In genomic region chr12:64390275-64390851, GRCh38 we compare ENCODE assay signal across 8 cellular contexts. TPM values are rescaled to one million over a fixed set of nuclear protein-coding genes. Genes with fewer than 3 reads are reported as not detected.
DNase-seq lines count a peak whose midpoint lies in the region; ATAC-seq, FAIRE-seq and TF ChIP-seq lines count a peak whose summit lies in the region.

TSS of gene C12orf56 (minus strand) at chr12:64390758. CDS start at chr12:64390565, 193 bp downstream.

- H3K36me3 Mint-ChIP-seq in naive thymus-derived CD4-positive, alpha-beta T cell: peaks cover 0 to 2% (median 0%) of the 10 kb centered on the region in 5 donors

- H3K27ac ChIP-seq in naive thymus-derived CD4-positive, alpha-beta T cell (ENCODE audit: low read depth, low read length): no peak within 1 kb of the TSS

- H3K4me3 ChIP-seq in naive thymus-derived CD4-positive, alpha-beta T cell (ENCODE audit: low read length): peak within 1 kb of the TSS; percentile 58

- POLR2A ChIA-PET in naive thymus-derived CD4-positive, alpha-beta T cell (lab: Charles Lee): interaction anchor here (0.6 to 1.6 kb wide), 3 partner anchors 11 to 1842 kb away, joined by 3 to 5 read pairs (median 3); no protein-coding TSS in a partner anchor

- no peaks in the 10 kb centered on the region for H3K9me3 ChIP-seq in naive thymus-derived CD4-positive, alpha-beta T cell (ENCODE audit: control insufficient read depth in 2 of 3, low read length in 3 of 3)

- CTCF ChIA-PET in naive thymus-derived CD4-positive, alpha-beta T cell (lab: Charles Lee): interaction anchor here (0.6 to 0.7 kb wide), 2 partner anchors 15 to 439 kb away, joined by 3 read pairs; no protein-coding TSS in a partner anchor

- no peak for TF ChIP-seq POLR2A in GM12892 (IDR thresholded peaks at IDR 0.05; ENCODE audit: low read depth, low read length)

- H3K4me1 ChIP-seq in naive thymus-derived CD4-positive, alpha-beta T cell (ENCODE audit: control insufficient read depth in 2 of 2, insufficient read depth in 2 of 2, low read length in 2 of 2): peaks cover 0 to 7% of the 10 kb centered on the region in 2 donors

- intact Hi-C loops in naive thymus-derived CD4-positive, alpha-beta T cell (cut with micrococcal nuclease): loop anchor here in 1 of 2 donors (1.0 to 5.0 kb wide), 4 partner anchors 14 to 1288 kb away; partner anchors contain the start of gene XPOT

- DNase-seq in DMS114 treated with DMSO at 0.1 percent for 48 hours (lab: John Stamatoyannopoulos, UW; ENCODE audit: unreplicated experiment) (peak; percentile 52), NCI-H774 (lab: John Stamatoyannopoulos, UW) (peak; percentile 61), ecto neural progenitor cell (ENCODE audit: low spot score) (peak; percentile 75), H4 (ENCODE audit: low spot score) (no peak), NCI-H146 treated with DMSO at 0.1 percent for 48 hours (lab: John Stamatoyannopoulos, UW; ENCODE audit: unreplicated experiment) (no peak), SK-N-DZ (ENCODE audit: low spot score) (no peak), GM12892 (ENCODE audit: insufficient read length) (no peak)
- DNase-seq in naive thymus-derived CD4-positive, alpha-beta T cell: peak in 4 of 9 donors; percentile 14 to 37 (median 16)

- no peaks in the 10 kb centered on the region for H3K9me3 Mint-ChIP-seq in naive thymus-derived CD4-positive, alpha-beta T cell

- no peaks in the 10 kb centered on the region for H3K27me3 ChIP-seq in naive thymus-derived CD4-positive, alpha-beta T cell (ENCODE audit: control insufficient read depth in 2 of 2, insufficient read depth in 2 of 2, low read length in 2 of 2)

- H3K4me3 Mint-ChIP-seq in naive thymus-derived CD4-positive, alpha-beta T cell: peak within 1 kb of the TSS; percentile 81 to 90 (median 86)

- H3K27me3 Mint-ChIP-seq in naive thymus-derived CD4-positive, alpha-beta T cell: peaks cover 0 to 22% (median 0%) of the 10 kb centered on the region in 5 donors

- H3K27ac Mint-ChIP-seq in naive thymus-derived CD4-positive, alpha-beta T cell: peak within 1 kb of the TSS in 6 of 9 donors; percentile 62 to 88 (median 69)

- H3K4me1 Mint-ChIP-seq in naive thymus-derived CD4-positive, alpha-beta T cell: peaks cover 12 to 39% (median 25%) of the 10 kb centered on the region in 7 donors

- no peak for FAIRE-seq in GM12892 (lab: Jason Lieb, UNC)

- H3K36me3 ChIP-seq in naive thymus-derived CD4-positive, alpha-beta T cell (ENCODE audit: control insufficient read depth in 2 of 3, insufficient read depth in 3 of 3, low read length in 3 of 3): no peaks in the 10 kb centered on the region

- ATAC-seq in naive thymus-derived CD4-positive, alpha-beta T cell: peak; percentile 56

RNA-seq across cellular contexts. Expression of gene C12orf56, which starts in this region (rescaled TPM):
- under 1 TPM in 2 of 5 experiments, not detected in 3; 0.10 to 0.34 TPM for total RNA-seq in naive thymus-derived CD4-positive, alpha-beta T cell
- polyA plus RNA-seq in naive thymus-derived CD4-positive, alpha-beta T cell: not detected
- not detected in 2 replicates for total RNA-seq in H4 (2014; rRNA removed; shearing (Covaris generic))
- polyA plus RNA-seq in SK-N-DZ (2014; cell fraction: cytosol; rRNA removed): not detected in 2 replicates
- polyA plus RNA-seq in SK-N-DZ (2014; cell fraction: nucleus; rRNA removed): not detected in 2 replicates
- 0.06 TPM for polyA plus RNA-seq in GM12892 (2012; ENCODE audit: missing spikeins)

Comparison
In these comparisons a context has a peak if more than half of its experiments do, and no peak if none do; other contexts are left out.
1. Peak in ATAC-seq and H3K4me3 ChIP-seq in naive thymus-derived CD4-positive, alpha-beta T cell; RNA of the gene not detected or under 1 TPM.
2. DNase-seq: peak in DMS114 treated with DMSO at 0.1 percent for 48 hours (single experiment), NCI-H774 (single experiment) and ecto neural progenitor cell (single experiment); none in H4 (single experiment), NCI-H146 treated with DMSO at 0.1 percent for 48 hours (single experiment), SK-N-DZ (single experiment) and GM12892 (single experiment).